In the genomic region with DNA sequence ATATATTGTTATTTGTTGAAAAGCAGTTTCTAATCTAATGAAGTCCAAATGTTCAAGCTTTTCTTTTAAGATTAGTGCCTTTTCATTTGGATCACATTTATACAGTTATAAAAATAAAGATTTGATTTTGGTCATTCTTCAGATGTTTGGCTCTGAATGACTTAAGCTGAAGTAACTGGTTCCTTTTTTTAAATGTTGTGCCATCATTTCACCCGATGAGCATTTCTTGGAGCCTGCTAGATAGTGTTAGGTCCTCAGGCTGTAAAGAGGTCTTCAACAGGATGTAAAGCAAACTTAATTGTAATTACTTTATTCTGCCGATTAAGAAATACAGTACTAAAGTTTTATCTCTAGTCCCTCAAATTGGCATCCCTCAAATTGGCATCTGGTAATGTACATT, we compare ENCODE assay signal across 28 cellular contexts.
"Had no signal": no experiment of that assay in that cellular context is flagged by ENCODE, and none has a peak within 500 bp of the region (broad histone marks: within the 10 kb centered on the region; RNA-seq: fewer than 3 reads in every experiment).

No MANE protein-coding gene starts in this region.

- H3K36me3 Mint-ChIP-seq: activated naive CD8-positive, alpha-beta T cell treated with anti-CD3 and anti-CD28 coated beads, Interleukin-2, amount 10 ng/mL, durations not matched to agents 7 days and 5 days; WTC11 had no signal

- DNase-seq: activated CD4-positive, alpha-beta T cell treated with anti-CD3 and anti-CD28 coated beads for 48 hours; activated CD4-positive, alpha-beta T cell treated with anti-CD3 and anti-CD28 coated beads, Interleukin-2, amount 50 U/mL, for 4 hours; activated CD4-positive, CD25-positive, alpha-beta regulatory T cell treated with anti-CD3 and anti-CD28 coated beads, Interleukin-2, amount 50 U/mL, for 72 hours; activated CD8-positive, alpha-beta memory T cell treated with anti-CD3 and anti-CD28 coated beads, Interleukin-2, amount 50 U/mL, for 48 hours; activated CD8-positive, alpha-beta T cell treated with anti-CD3 and anti-CD28 coated beads, Interleukin-2, amount 10 ng/mL, durations not matched to agents 7 days and 5 days; activated naive CD4-positive, alpha-beta T cell treated with anti-CD3 and anti-CD28 coated beads, Interleukin-2, amount 50 U/mL, for 16 hours; activated naive CD8-positive, alpha-beta T cell treated with anti-CD3 and anti-CD28 coated beads, Interleukin-2, amount 10 ng/mL, durations not matched to agents 7 days and 5 days; activated T-cell treated with anti-CD3 and anti-CD28 coated beads, Interleukin-2, amount 50 U/mL, for 1 hour; aorta; caudate nucleus; colonic mucosa; IMR-90; Kasumi-1; KBM-7; NCI-H1105 treated with DMSO at 0.1 percent for 48 hours; NCI-H1436 treated with DMSO at 0.1 percent for 48 hours; NCI-H187 treated with DMSO at 0.1 percent for 48 hours; NCI-H2107; NCI-H2171 treated with DMSO at 0.1 percent for 48 hours; NCI-H226; NCI-H526 treated with DMSO at 0.1 percent for 48 hours; NCI-H82; NK-92 treated with Interleukin-12 subunit alpha and Interleukin-12 subunit beta, amount 100 ng/mL, for 24 hours; PC-9; SJCRH30 had no signal

- H3K4me3 Mint-ChIP-seq: activated CD8-positive, alpha-beta T cell treated with anti-CD3 and anti-CD28 coated beads, Interleukin-2, amount 10 ng/mL, durations not matched to agents 7 days and 5 days; activated naive CD8-positive, alpha-beta T cell treated with anti-CD3 and anti-CD28 coated beads, Interleukin-2, amount 10 ng/mL, durations not matched to agents 7 days and 5 days; T-helper 1 cell treated with Interleukin-12 subunit alpha and Interleukin-12 subunit beta and Interleukin-4 antibody, amounts not matched to agents 30 μg/mL and 1 μg/mL, for 36 hours; WTC11 had no signal

- H3K27ac Mint-ChIP-seq: activated CD8-positive, alpha-beta T cell treated with anti-CD3 and anti-CD28 coated beads, Interleukin-2, amount 10 ng/mL, durations not matched to agents 7 days and 5 days; activated naive CD8-positive, alpha-beta T cell treated with anti-CD3 and anti-CD28 coated beads, Interleukin-2, amount 10 ng/mL, durations not matched to agents 7 days and 5 days; T-helper 1 cell treated with Interleukin-12 subunit alpha and Interleukin-12 subunit beta and Interleukin-4 antibody, amounts not matched to agents 30 μg/mL and 1 μg/mL, for 36 hours; WTC11 had no signal

- H3K9me3 Mint-ChIP-seq: activated naive CD8-positive, alpha-beta T cell treated with anti-CD3 and anti-CD28 coated beads, Interleukin-2, amount 10 ng/mL, durations not matched to agents 7 days and 5 days; T-helper 1 cell treated with Interleukin-12 subunit alpha and Interleukin-12 subunit beta and Interleukin-4 antibody, amounts not matched to agents 30 μg/mL and 1 μg/mL, for 36 hours; WTC11 had no signal

- ATAC-seq: activated CD8-positive, alpha-beta T cell treated with anti-CD3 and anti-CD28 coated beads, Interleukin-2, amount 10 ng/mL, durations not matched to agents 7 days and 5 days; SK-N-SH treated with all-trans-retinoic acid at 6 μM for 48 hours; WTC11 had no signal
